In genomic region chr1:40404670-40405462, GRCh38 we compare ENCODE assay signal across 8 cellular contexts. TPM values are rescaled to one million over a fixed set of nuclear protein-coding genes. Genes with fewer than 3 reads are reported as not detected.
DNase-seq lines count a peak whose midpoint lies in the region; ATAC-seq and TF ChIP-seq lines count a peak whose summit lies in the region.

No MANE protein-coding gene starts in this region.

- no peak overlapping the region for H3K27ac ChIP-seq in 22Rv1

- H3K4me1 Mint-ChIP-seq in T-helper 1 cell treated with Interleukin-12 subunit alpha and Interleukin-12 subunit beta and Interleukin-4 antibody, amounts not matched to agents 30 μg/mL and 1 μg/mL, for 36 hours (ENCODE audit: low read depth) = peaks cover 52% of the 10 kb centered on the region
- peaks cover 38 to 47% of the 10 kb centered on the region in 2 donors for H3K4me1 Mint-ChIP-seq in effector memory CD8-positive, alpha-beta T cell (ENCODE audit: low read depth in 2 of 2)

- peak; percentile 89 for TF ChIP-seq CTCF in 22Rv1 (IDR thresholded peaks at IDR 0.05)

- H3K4me3 Mint-ChIP-seq in T-helper 1 cell treated with Interleukin-12 subunit alpha and Interleukin-12 subunit beta and Interleukin-4 antibody, amounts not matched to agents 30 μg/mL and 1 μg/mL, for 36 hours = peak overlapping the region; percentile 20
- peak overlapping the region; percentile 50 to 61 for H3K4me3 Mint-ChIP-seq in effector memory CD8-positive, alpha-beta T cell

- no peaks in the 10 kb centered on the region for H3K9me3 Mint-ChIP-seq in T-helper 1 cell treated with Interleukin-12 subunit alpha and Interleukin-12 subunit beta and Interleukin-4 antibody, amounts not matched to agents 30 μg/mL and 1 μg/mL, for 36 hours
- H3K9me3 Mint-ChIP-seq in effector memory CD8-positive, alpha-beta T cell = no peaks in the 10 kb centered on the region

- H3K27me3 Mint-ChIP-seq in T-helper 1 cell treated with Interleukin-12 subunit alpha and Interleukin-12 subunit beta and Interleukin-4 antibody, amounts not matched to agents 30 μg/mL and 1 μg/mL, for 36 hours (ENCODE audit: low read depth) = no peaks in the 10 kb centered on the region
- H3K27me3 Mint-ChIP-seq in effector memory CD8-positive, alpha-beta T cell = no peaks in the 10 kb centered on the region

- H3K36me3 Mint-ChIP-seq in T-helper 1 cell treated with Interleukin-12 subunit alpha and Interleukin-12 subunit beta and Interleukin-4 antibody, amounts not matched to agents 30 μg/mL and 1 μg/mL, for 36 hours (ENCODE audit: low read depth) = peaks cover 32% of the 10 kb centered on the region
- H3K36me3 Mint-ChIP-seq in effector memory CD8-positive, alpha-beta T cell (ENCODE audit: insufficient read depth) = peaks cover 53% of the 10 kb centered on the region

- ATAC-seq in effector memory CD8-positive, alpha-beta T cell (replicated peaks) = peak; percentile 78
- ATAC-seq in HG03095 (IDR thresholded peaks at IDR 0.05; ENCODE audit: unreplicated experiment) (no peak), GM18861 (IDR thresholded peaks at IDR 0.05; ENCODE audit: unreplicated experiment) (no peak)

- H3K27ac Mint-ChIP-seq in T-helper 1 cell treated with Interleukin-12 subunit alpha and Interleukin-12 subunit beta and Interleukin-4 antibody, amounts not matched to agents 30 μg/mL and 1 μg/mL, for 36 hours = peak overlapping the region; percentile 86
- peak overlapping the region; percentile 65 to 97 for H3K27ac Mint-ChIP-seq in effector memory CD8-positive, alpha-beta T cell

- DNase-seq in Daoy (ENCODE audit: low read depth) = peak; percentile 54
- peak; percentile 65 for DNase-seq in NCI-H1105 treated with DMSO at 0.1 percent for 48 hours (lab: John Stamatoyannopoulos, UW)
- peak; percentile 36 to 49 (median 40) for DNase-seq in effector memory CD8-positive, alpha-beta T cell
- DNase-seq in myocyte (ENCODE audit: low read depth) = peak; percentile 59

RNA-seq across cellular contexts. Expression of gene SMAP2, which starts 31.3 kb away (rescaled TPM):
- 26.9 and 30.8 TPM in 2 replicates for total RNA-seq in Daoy (2014; rRNA removed; shearing (Covaris generic))
- total RNA-seq in myocyte = 15.8 and 21.2 TPM in 2 replicates
- 13.5 TPM for polyA plus RNA-seq in myocyte (2012)

RNA-seq across cellular contexts. Expression of gene ZFP69B, which starts 45.4 kb away (rescaled TPM):
- 4.8 and 8.5 TPM in 2 replicates for total RNA-seq in Daoy (2014; rRNA removed; shearing (Covaris generic))
- total RNA-seq in myocyte = 3.3 and 4.1 TPM in 2 replicates
- polyA plus RNA-seq in myocyte (2012) = 1.8 TPM
